Comparison of ENCODE assay signal across 17 cellular contexts in genomic region chr2:38407111-38407682, GRCh38. TPM values are rescaled to one million over a fixed set of nuclear protein-coding genes. Genes with fewer than 3 reads are reported as not detected.
DNase-seq lines count a peak whose midpoint lies in the region; ATAC-seq and TF ChIP-seq lines count a peak whose summit lies in the region.
"Had no signal": no experiment of that assay in that cellular context is flagged by ENCODE, and none has a peak within 500 bp of the region (broad histone marks: within the 10 kb centered on the region; RNA-seq: fewer than 3 reads in every experiment).

No MANE protein-coding gene starts in this region.

- ATAC-seq in stimulated activated memory B cell treated with anti-CD40 and anti-IgM and Interleukin-4, amounts not matched to agents 10 μg/mL and 1 μg/mL and 100 μg/mL, for 72 hours: no peak
- no peak for ATAC-seq in GM21619 (IDR thresholded peaks at IDR 0.05; ENCODE audit: unreplicated experiment)
- ATAC-seq: activated CD4-positive, CD25-positive, alpha-beta regulatory T cell treated with anti-CD3 and anti-CD28 coated beads, Interleukin-2, amount 50 U/mL, for 24 hours; SK-N-SH treated with all-trans-retinoic acid at 6 μM for 48 hours; stimulated activated naive CD8-positive, alpha-beta T cell treated with anti-CD3 and anti-CD28 coated beads, Interleukin-15, Interleukin-2, amounts not matched to agents 100 U/mL and 50 U/mL, for 24 hours had no signal

- H3K27ac Mint-ChIP-seq in type B pancreatic cell: peak overlapping the region; percentile 7
- no peak overlapping the region for H3K27ac Mint-ChIP-seq in stimulated activated memory B cell treated with anti-CD40 and anti-IgM and Interleukin-4, amounts not matched to agents 10 μg/mL and 1 μg/mL and 100 μg/mL, for 72 hours
- H3K27ac Mint-ChIP-seq: activated T-helper 2 cell treated with anti-CD3 and anti-CD28 coated beads, Interferon-gamma antibody, Interleukin-2, Interleukin-4, amounts not matched to agents 10 μg/mL and 5 μg/mL and 100 μg/mL, durations not matched to agents 14 hours and 24 hours and 36 hours; CD4-positive, alpha-beta T cell had no signal

- peaks cover under 1% of the 10 kb centered on the region for H3K36me3 Mint-ChIP-seq in type B pancreatic cell
- peaks cover under 1% of the 10 kb centered on the region for H3K36me3 Mint-ChIP-seq in stimulated activated memory B cell treated with anti-CD40 and anti-IgM and Interleukin-4, amounts not matched to agents 10 μg/mL and 1 μg/mL and 100 μg/mL, for 72 hours

- DNase-seq in SK-N-MC (ENCODE audit: low read depth, low spot score): no peak
- no peak for DNase-seq in esophagus squamous epithelium (lab: John Stamatoyannopoulos, UW)
- no peak for DNase-seq in type B pancreatic cell (ENCODE audit: extremely low spot score, unreplicated experiment)
- no peak for DNase-seq in NOMO-1 (lab: John Stamatoyannopoulos, UW; ENCODE audit: unreplicated experiment in 2 of 2)
- no peak for DNase-seq in activated T-cell treated with anti-CD3 and anti-CD28 coated beads for 4 hours
- DNase-seq: CD4-positive, alpha-beta T cell; KBM-7; NCI-H2081; NK-92 treated with Interleukin-12 subunit alpha and Interleukin-12 subunit beta, amount 100 ng/mL, for 24 hours; stimulated activated CD4-positive, alpha-beta T cell treated with anti-CD3 and anti-CD28 coated beads, Interleukin-4, amount 100 ng/mL, for 24 hours; stimulated activated naive CD8-positive, alpha-beta T cell treated with anti-CD3 and anti-CD28 coated beads, Interleukin-15, Interleukin-2, amounts not matched to agents 100 U/mL and 50 U/mL, for 24 hours had no signal

- H3K27ac ChIP-seq in SK-N-MC: peak overlapping the region; percentile 31; the same call in 1 of the 2 replicates
- H3K27ac ChIP-seq in esophagus squamous epithelium: peak overlapping the region; percentile 69 to 84 (median 78)
- H3K27ac ChIP-seq in mesodermal cell (ENCODE audit: low read depth, low read length, severe bottlenecking): peak overlapping the region; percentile 67

- no peaks in the 10 kb centered on the region for H3K36me3 ChIP-seq in SK-N-MC (ENCODE audit: insufficient read depth, low read length)
- H3K36me3 ChIP-seq in esophagus squamous epithelium: no peaks in the 10 kb centered on the region
- H3K36me3 ChIP-seq in mesodermal cell (ENCODE audit: control insufficient read depth, insufficient read depth, low read length): no peaks in the 10 kb centered on the region

- no peak overlapping the region for H3K4me3 Mint-ChIP-seq in type B pancreatic cell
- H3K4me3 Mint-ChIP-seq in stimulated activated memory B cell treated with anti-CD40 and anti-IgM and Interleukin-4, amounts not matched to agents 10 μg/mL and 1 μg/mL and 100 μg/mL, for 72 hours: no peak overlapping the region
- H3K4me3 Mint-ChIP-seq: CD4-positive, alpha-beta T cell had no signal

- no peaks in the 10 kb centered on the region for H3K27me3 Mint-ChIP-seq in type B pancreatic cell
- H3K27me3 Mint-ChIP-seq in stimulated activated memory B cell treated with anti-CD40 and anti-IgM and Interleukin-4, amounts not matched to agents 10 μg/mL and 1 μg/mL and 100 μg/mL, for 72 hours: no peaks in the 10 kb centered on the region
- H3K27me3 Mint-ChIP-seq: CD4-positive, alpha-beta T cell had no signal

- no peak for TF ChIP-seq POLR2A in esophagus squamous epithelium (IDR thresholded peaks at IDR 0.05)

- H3K9me3 ChIP-seq in SK-N-MC (ENCODE audit: low read depth, low read length) (no peaks in the 10 kb centered on the region), esophagus squamous epithelium (peaks cover 0 to 4% (median 4%) of the 10 kb centered on the region in 3 donors), mesodermal cell (ENCODE audit: control insufficient read depth, low read length) (peaks cover 10% of the 10 kb centered on the region)

- WGBS in esophagus squamous epithelium, 2 donors: 60 to 64% methylated on average over 4 of the region's 4 CpGs
- WGBS in mesodermal cell (ENCODE audit: insufficient coverage in 2 of 2), 2 experiments: 96 to 100% methylated on average over 1 to 2 of the region's 4 CpGs

- peaks cover 25 to 50% (median 34%) of the 10 kb centered on the region in 3 donors for H3K4me1 ChIP-seq in esophagus squamous epithelium
- peaks cover 9% of the 10 kb centered on the region for H3K4me1 ChIP-seq in mesodermal cell (ENCODE audit: control insufficient read depth, insufficient read depth, low read length, poor library complexity, severe bottlenecking)

- H3K9ac ChIP-seq in SK-N-MC (ENCODE audit: insufficient read length): peak overlapping the region; percentile 26

- H3K4me3 ChIP-seq in SK-N-MC (no peak overlapping the region), esophagus squamous epithelium (no peak overlapping the region), mesodermal cell (ENCODE audit: extremely low read depth, insufficient read depth, low read length, poor library complexity, severe bottlenecking) (no peak overlapping the region)

- intact Hi-C loops in esophagus squamous epithelium (cut with DNase I): no loop called here

- H3K4me1 Mint-ChIP-seq in type B pancreatic cell (ENCODE audit: unreplicated experiment): no peaks in the 10 kb centered on the region
- peaks cover 22% of the 10 kb centered on the region for H3K4me1 Mint-ChIP-seq in stimulated activated memory B cell treated with anti-CD40 and anti-IgM and Interleukin-4, amounts not matched to agents 10 μg/mL and 1 μg/mL and 100 μg/mL, for 72 hours

- H3K9me3 Mint-ChIP-seq in type B pancreatic cell: peaks cover 2% of the 10 kb centered on the region
- peaks cover under 1% of the 10 kb centered on the region for H3K9me3 Mint-ChIP-seq in stimulated activated memory B cell treated with anti-CD40 and anti-IgM and Interleukin-4, amounts not matched to agents 10 μg/mL and 1 μg/mL and 100 μg/mL, for 72 hours

- TF ChIP-seq CTCF in esophagus squamous epithelium (IDR thresholded peaks at IDR 0.05) (no peak), type B pancreatic cell (conservative IDR thresholded peaks at IDR 0.05) (no peak)

- H3K27me3 ChIP-seq in esophagus squamous epithelium: no peaks in the 10 kb centered on the region

RNA-seq across cellular contexts. Expression of gene ATL2, which starts 30.1 kb away (rescaled TPM):
- total RNA-seq in esophagus squamous epithelium (100 to 1,000 TPM in 2 of 4 donors, 10 to 100 TPM in 2; 65.2 to 178 (median 91.3) TPM), type B pancreatic cell (ENCODE audit: low replicate concordance) (56.4 and 62.6 TPM in 2 replicates)
- polyA plus RNA-seq in mesodermal cell (2013, experiment 1 of 2): 67.9 TPM
- polyA plus RNA-seq in mesodermal cell (2013, experiment 2 of 2): 69.1 TPM
